In genomic region chr4:184420881-184421416, GRCh38 we compare ENCODE assay signal across 11 cellular contexts. TPM values are rescaled to one million over a fixed set of nuclear protein-coding genes. Genes with fewer than 3 reads are reported as not detected.
A peak's percentile ranks its signal among the peaks of the same experiment; 100 is the strongest.
DNase-seq lines count a peak whose midpoint lies in the region; ATAC-seq and TF ChIP-seq lines count a peak whose summit lies in the region.
"Had no signal": no experiment of that assay in that cellular context is flagged by ENCODE, and none has a peak within 500 bp of the region (broad histone marks: within the 10 kb centered on the region; RNA-seq: fewer than 3 reads in every experiment).

No MANE protein-coding gene starts in this region.

- H3K9me3 ChIP-seq in left lung (peaks cover 0 to 2% of the 10 kb centered on the region in 2 donors), sigmoid colon (no peaks in the 10 kb centered on the region)
- H3K9me3 ChIP-seq: lower lobe of right lung had no signal

- WGBS in sigmoid colon, 2 donors = 61 to 87% methylated on average over 5 of the region's 5 CpGs

- TF ChIP-seq EP300 in sigmoid colon (IDR thresholded peaks at IDR 0.05) = no peak

- no peak for TF ChIP-seq POLR2A in sigmoid colon (IDR thresholded peaks at IDR 0.05)

- H3K27me3 ChIP-seq in left lung (no peaks in the 10 kb centered on the region), sigmoid colon (no peaks in the 10 kb centered on the region)
- H3K27me3 ChIP-seq: cardiac muscle cell had no signal

- H3K4me1 ChIP-seq in left lung (peaks cover 9 to 60% of the 10 kb centered on the region in 2 donors), sigmoid colon (peaks cover 0 to 50% (median 36%) of the 10 kb centered on the region in 4 donors)

- H3K36me3 ChIP-seq in left lung = peaks cover 0 to 48% of the 10 kb centered on the region in 2 donors
- peaks cover 0 to 29% (median 9%) of the 10 kb centered on the region in 4 donors for H3K36me3 ChIP-seq in sigmoid colon

- intact Hi-C loops in left lung (cut with DNase I) = no loop called here
- intact Hi-C loops in sigmoid colon (cut with DNase I) = no loop called here

- H3K27ac ChIP-seq in left lung = peak overlapping the region; percentile 8 to 13
- peak overlapping the region in 2 of 4 donors; percentile 11 to 12 for H3K27ac ChIP-seq in sigmoid colon
- H3K27ac ChIP-seq: cardiac muscle cell, lower lobe of right lung had no signal

- DNase-seq in left lung (no peak), DMS53 treated with DMSO at 0.1 percent for 48 hours (lab: John Stamatoyannopoulos, UW; ENCODE audit: unreplicated experiment) (no peak), sigmoid colon (no peak)
- DNase-seq in central memory CD4-positive, alpha-beta T cell = no peak
- no peak for DNase-seq in activated CD4-positive, alpha-beta T cell treated with anti-CD3 and anti-CD28 coated beads for 48 hours
- DNase-seq: GOT3, lower lobe of right lung had no signal

- H3K4me3 ChIP-seq in left lung (no peak overlapping the region), sigmoid colon (no peak overlapping the region)
- H3K4me3 ChIP-seq: cardiac muscle cell, lower lobe of right lung had no signal

- TF ChIP-seq CTCF in left lung (IDR thresholded peaks at IDR 0.05) = no peak
- TF ChIP-seq CTCF in sigmoid colon (IDR thresholded peaks at IDR 0.05) = no peak

- peak; percentile 56 for ATAC-seq in GM18517 (IDR thresholded peaks at IDR 0.05; ENCODE audit: unreplicated experiment)
- ATAC-seq in GM21529 (IDR thresholded peaks at IDR 0.05; ENCODE audit: unreplicated experiment) = peak; percentile 62
- ATAC-seq in HG03565 (IDR thresholded peaks at IDR 0.05; ENCODE audit: unreplicated experiment) = peak; percentile 31
- ATAC-seq in left lung = no peak

RNA-seq across cellular contexts. Expression of gene IRF2, which starts 53.4 kb away (rescaled TPM):
- total RNA-seq in left lung = 10 to 100 TPM; 32.8 to 50.2 TPM
- total RNA-seq in sigmoid colon = 10 to 100 TPM; 29.3 to 39.7 (median 31.3) TPM
- polyA plus RNA-seq in sigmoid colon = 10 to 100 TPM; 27.6 to 41.8 (median 35.4) TPM
